ENCODE assay signal across 1 cellular context in the genomic region with DNA sequence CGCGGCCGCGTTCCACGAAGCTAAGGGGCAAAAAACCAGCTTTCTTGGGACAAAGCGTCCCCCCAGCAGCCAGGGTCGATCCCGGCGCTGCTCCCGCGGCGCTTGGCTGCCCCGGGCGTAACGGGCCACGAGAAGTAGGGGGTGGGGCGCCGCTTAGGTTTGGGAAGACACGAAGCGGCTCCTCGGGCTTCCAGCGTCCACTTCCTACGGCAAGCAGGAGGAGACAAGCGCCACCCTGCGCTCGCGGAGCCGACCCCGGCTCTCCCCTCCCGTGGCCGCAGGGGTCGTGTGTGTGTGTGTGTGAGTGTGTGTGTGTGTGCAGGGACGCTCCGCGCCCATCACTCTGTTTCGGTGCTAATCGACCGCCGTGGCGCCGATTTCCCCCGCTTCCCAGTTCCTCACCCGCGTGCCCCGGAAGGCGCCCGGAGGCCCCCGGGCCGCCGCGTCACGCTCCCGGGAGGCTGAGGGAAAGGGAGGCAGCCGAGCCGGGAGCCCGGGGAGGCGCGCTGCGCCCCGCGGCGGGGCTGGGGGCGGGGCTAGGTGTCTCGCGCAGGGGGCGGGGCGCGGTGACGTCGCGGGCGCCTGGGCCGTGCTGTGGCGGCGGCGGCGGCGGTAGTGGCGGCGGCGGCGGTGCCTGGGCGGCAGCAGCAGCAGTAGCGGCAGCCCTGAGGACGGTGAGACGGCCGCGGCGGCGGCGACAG.
TF ChIP-seq lines count a peak whose summit lies in the region.

Gene ERC1 (plus strand): TSS at position 575 of the 701 bp plus-strand sequence. CDS start 36,681 bp downstream, outside the sequence.

TF ChIP-seq in K562, 482 proteins besides CTCF, POLR2A, EP300 and RAD21 (continued from another document and continues in another):
- TF ChIP-seq, protein P1, sequence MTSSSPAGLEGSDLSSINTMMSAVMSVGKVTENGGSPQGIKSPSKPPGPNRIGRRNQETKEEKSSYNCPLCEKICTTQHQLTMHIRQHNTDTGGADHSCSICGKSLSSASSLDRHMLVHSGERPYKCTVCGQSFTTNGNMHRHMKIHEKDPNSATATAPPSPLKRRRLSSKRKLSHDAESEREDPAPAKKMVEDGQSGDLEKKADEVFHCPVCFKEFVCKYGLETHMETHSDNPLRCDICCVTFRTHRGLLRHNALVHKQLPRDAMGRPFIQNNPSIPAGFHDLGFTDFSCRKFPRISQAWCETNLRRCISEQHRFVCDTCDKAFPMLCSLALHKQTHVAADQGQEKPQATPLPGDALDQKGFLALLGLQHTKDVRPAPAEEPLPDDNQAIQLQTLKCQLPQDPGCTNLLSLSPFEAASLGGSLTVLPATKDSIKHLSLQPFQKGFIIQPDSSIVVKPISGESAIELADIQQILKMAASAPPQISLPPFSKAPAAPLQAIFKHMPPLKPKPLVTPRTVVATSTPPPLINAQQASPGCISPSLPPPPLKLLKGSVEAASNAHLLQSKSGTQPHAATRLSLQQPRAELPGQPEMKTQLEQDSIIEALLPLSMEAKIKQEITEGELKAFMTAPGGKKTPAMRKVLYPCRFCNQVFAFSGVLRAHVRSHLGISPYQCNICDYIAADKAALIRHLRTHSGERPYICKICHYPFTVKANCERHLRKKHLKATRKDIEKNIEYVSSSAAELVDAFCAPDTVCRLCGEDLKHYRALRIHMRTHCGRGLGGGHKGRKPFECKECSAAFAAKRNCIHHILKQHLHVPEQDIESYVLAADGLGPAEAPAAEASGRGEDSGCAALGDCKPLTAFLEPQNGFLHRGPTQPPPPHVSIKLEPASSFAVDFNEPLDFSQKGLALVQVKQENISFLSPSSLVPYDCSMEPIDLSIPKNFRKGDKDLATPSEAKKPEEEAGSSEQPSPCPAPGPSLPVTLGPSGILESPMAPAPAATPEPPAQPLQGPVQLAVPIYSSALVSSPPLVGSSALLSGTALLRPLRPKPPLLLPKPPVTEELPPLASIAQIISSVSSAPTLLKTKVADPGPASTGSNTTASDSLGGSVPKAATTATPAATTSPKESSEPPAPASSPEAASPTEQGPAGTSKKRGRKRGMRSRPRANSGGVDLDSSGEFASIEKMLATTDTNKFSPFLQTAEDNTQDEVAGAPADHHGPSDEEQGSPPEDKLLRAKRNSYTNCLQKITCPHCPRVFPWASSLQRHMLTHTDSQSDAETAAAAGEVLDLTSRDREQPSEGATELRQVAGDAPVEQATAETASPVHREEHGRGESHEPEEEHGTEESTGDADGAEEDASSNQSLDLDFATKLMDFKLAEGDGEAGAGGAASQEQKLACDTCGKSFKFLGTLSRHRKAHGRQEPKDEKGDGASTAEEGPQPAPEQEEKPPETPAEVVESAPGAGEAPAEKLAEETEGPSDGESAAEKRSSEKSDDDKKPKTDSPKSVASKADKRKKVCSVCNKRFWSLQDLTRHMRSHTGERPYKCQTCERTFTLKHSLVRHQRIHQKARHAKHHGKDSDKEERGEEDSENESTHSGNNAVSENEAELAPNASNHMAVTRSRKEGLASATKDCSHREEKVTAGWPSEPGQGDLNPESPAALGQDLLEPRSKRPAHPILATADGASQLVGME (CRISPR knock-in tag; IDR thresholded peaks at IDR 0.05) = no peak; the same call in 1 of the 2 replicates
- TF ChIP-seq ZNF354B (CRISPR knock-in tag; IDR thresholded peaks at IDR 0.05) (no peak), MED1 (CRISPR knock-in tag; IDR thresholded peaks at IDR 0.05; ENCODE audit: borderline replicate concordance) (no peak), ZNF696 (CRISPR knock-in tag; conservative IDR thresholded peaks at IDR 0.05) (no peak), EWSR1 (IDR thresholded peaks at IDR 0.05; ENCODE audit: borderline replicate concordance, low read depth, partially characterized antibody) (no peak), MBD2 (IDR thresholded peaks at IDR 0.05; ENCODE audit: borderline replicate concordance, low read depth) (no peak), JUNB (CRISPR knock-in tag; conservative IDR thresholded peaks at IDR 0.05) (no peak), ADNP (tag; IDR thresholded peaks at IDR 0.05) (no peak), POU5F1 (IDR thresholded peaks at IDR 0.05; ENCODE audit: borderline replicate concordance, low read depth, low read length, partially characterized antibody) (no peak), SMARCE1 (IDR thresholded peaks at IDR 0.05) (peak; percentile 42; the same call in 1 of the 2 replicates), HDAC8 (tag; IDR thresholded peaks at IDR 0.05) (peak; percentile 35), SP2 (IDR thresholded peaks at IDR 0.05; ENCODE audit: extremely low read depth, low read depth, low read length, poor library complexity, severe bottlenecking) (no peak), CEBPG (CRISPR knock-in tag; IDR thresholded peaks at IDR 0.05) (no peak), CEBPG (tag; conservative IDR thresholded peaks at IDR 0.05 in 1 of 2, IDR thresholded peaks at IDR 0.05 in 1 of 2) (no peak), SIN3B (IDR thresholded peaks at IDR 0.05; ENCODE audit: low read depth) (no peak), WHSC1 (IDR thresholded peaks at IDR 0.05; ENCODE audit: low read length) (no peak), TAF15 (IDR thresholded peaks at IDR 0.05; ENCODE audit: low read depth, low read length) (no peak), JUND (IDR thresholded peaks at IDR 0.05; ENCODE audit: borderline replicate concordance, low read depth, low read length) (no peak), JUND (tag; IDR thresholded peaks at IDR 0.05; ENCODE audit: borderline replicate concordance, low read depth, low read length) (no peak), ZNF121 (CRISPR knock-in tag; conservative IDR thresholded peaks at IDR 0.05) (no peak)
- TF ChIP-seq, protein P2, sequence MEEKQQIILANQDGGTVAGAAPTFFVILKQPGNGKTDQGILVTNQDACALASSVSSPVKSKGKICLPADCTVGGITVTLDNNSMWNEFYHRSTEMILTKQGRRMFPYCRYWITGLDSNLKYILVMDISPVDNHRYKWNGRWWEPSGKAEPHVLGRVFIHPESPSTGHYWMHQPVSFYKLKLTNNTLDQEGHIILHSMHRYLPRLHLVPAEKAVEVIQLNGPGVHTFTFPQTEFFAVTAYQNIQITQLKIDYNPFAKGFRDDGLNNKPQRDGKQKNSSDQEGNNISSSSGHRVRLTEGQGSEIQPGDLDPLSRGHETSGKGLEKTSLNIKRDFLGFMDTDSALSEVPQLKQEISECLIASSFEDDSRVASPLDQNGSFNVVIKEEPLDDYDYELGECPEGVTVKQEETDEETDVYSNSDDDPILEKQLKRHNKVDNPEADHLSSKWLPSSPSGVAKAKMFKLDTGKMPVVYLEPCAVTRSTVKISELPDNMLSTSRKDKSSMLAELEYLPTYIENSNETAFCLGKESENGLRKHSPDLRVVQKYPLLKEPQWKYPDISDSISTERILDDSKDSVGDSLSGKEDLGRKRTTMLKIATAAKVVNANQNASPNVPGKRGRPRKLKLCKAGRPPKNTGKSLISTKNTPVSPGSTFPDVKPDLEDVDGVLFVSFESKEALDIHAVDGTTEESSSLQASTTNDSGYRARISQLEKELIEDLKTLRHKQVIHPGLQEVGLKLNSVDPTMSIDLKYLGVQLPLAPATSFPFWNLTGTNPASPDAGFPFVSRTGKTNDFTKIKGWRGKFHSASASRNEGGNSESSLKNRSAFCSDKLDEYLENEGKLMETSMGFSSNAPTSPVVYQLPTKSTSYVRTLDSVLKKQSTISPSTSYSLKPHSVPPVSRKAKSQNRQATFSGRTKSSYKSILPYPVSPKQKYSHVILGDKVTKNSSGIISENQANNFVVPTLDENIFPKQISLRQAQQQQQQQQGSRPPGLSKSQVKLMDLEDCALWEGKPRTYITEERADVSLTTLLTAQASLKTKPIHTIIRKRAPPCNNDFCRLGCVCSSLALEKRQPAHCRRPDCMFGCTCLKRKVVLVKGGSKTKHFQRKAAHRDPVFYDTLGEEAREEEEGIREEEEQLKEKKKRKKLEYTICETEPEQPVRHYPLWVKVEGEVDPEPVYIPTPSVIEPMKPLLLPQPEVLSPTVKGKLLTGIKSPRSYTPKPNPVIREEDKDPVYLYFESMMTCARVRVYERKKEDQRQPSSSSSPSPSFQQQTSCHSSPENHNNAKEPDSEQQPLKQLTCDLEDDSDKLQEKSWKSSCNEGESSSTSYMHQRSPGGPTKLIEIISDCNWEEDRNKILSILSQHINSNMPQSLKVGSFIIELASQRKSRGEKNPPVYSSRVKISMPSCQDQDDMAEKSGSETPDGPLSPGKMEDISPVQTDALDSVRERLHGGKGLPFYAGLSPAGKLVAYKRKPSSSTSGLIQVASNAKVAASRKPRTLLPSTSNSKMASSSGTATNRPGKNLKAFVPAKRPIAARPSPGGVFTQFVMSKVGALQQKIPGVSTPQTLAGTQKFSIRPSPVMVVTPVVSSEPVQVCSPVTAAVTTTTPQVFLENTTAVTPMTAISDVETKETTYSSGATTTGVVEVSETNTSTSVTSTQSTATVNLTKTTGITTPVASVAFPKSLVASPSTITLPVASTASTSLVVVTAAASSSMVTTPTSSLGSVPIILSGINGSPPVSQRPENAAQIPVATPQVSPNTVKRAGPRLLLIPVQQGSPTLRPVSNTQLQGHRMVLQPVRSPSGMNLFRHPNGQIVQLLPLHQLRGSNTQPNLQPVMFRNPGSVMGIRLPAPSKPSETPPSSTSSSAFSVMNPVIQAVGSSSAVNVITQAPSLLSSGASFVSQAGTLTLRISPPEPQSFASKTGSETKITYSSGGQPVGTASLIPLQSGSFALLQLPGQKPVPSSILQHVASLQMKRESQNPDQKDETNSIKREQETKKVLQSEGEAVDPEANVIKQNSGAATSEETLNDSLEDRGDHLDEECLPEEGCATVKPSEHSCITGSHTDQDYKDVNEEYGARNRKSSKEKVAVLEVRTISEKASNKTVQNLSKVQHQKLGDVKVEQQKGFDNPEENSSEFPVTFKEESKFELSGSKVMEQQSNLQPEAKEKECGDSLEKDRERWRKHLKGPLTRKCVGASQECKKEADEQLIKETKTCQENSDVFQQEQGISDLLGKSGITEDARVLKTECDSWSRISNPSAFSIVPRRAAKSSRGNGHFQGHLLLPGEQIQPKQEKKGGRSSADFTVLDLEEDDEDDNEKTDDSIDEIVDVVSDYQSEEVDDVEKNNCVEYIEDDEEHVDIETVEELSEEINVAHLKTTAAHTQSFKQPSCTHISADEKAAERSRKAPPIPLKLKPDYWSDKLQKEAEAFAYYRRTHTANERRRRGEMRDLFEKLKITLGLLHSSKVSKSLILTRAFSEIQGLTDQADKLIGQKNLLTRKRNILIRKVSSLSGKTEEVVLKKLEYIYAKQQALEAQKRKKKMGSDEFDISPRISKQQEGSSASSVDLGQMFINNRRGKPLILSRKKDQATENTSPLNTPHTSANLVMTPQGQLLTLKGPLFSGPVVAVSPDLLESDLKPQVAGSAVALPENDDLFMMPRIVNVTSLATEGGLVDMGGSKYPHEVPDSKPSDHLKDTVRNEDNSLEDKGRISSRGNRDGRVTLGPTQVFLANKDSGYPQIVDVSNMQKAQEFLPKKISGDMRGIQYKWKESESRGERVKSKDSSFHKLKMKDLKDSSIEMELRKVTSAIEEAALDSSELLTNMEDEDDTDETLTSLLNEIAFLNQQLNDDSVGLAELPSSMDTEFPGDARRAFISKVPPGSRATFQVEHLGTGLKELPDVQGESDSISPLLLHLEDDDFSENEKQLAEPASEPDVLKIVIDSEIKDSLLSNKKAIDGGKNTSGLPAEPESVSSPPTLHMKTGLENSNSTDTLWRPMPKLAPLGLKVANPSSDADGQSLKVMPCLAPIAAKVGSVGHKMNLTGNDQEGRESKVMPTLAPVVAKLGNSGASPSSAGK (IDR thresholded peaks at IDR 0.05) = peak; percentile 92
- TF ChIP-seq, protein P3, sequence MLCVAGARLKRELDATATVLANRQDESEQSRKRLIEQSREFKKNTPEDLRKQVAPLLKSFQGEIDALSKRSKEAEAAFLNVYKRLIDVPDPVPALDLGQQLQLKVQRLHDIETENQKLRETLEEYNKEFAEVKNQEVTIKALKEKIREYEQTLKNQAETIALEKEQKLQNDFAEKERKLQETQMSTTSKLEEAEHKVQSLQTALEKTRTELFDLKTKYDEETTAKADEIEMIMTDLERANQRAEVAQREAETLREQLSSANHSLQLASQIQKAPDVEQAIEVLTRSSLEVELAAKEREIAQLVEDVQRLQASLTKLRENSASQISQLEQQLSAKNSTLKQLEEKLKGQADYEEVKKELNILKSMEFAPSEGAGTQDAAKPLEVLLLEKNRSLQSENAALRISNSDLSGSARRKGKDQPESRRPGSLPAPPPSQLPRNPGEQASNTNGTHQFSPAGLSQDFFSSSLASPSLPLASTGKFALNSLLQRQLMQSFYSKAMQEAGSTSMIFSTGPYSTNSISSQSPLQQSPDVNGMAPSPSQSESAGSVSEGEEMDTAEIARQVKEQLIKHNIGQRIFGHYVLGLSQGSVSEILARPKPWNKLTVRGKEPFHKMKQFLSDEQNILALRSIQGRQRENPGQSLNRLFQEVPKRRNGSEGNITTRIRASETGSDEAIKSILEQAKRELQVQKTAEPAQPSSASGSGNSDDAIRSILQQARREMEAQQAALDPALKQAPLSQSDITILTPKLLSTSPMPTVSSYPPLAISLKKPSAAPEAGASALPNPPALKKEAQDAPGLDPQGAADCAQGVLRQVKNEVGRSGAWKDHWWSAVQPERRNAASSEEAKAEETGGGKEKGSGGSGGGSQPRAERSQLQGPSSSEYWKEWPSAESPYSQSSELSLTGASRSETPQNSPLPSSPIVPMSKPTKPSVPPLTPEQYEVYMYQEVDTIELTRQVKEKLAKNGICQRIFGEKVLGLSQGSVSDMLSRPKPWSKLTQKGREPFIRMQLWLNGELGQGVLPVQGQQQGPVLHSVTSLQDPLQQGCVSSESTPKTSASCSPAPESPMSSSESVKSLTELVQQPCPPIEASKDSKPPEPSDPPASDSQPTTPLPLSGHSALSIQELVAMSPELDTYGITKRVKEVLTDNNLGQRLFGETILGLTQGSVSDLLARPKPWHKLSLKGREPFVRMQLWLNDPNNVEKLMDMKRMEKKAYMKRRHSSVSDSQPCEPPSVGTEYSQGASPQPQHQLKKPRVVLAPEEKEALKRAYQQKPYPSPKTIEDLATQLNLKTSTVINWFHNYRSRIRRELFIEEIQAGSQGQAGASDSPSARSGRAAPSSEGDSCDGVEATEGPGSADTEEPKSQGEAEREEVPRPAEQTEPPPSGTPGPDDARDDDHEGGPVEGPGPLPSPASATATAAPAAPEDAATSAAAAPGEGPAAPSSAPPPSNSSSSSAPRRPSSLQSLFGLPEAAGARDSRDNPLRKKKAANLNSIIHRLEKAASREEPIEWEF (CRISPR knock-in tag; IDR thresholded peaks at IDR 0.05) = no peak
- TF ChIP-seq, protein P4, sequence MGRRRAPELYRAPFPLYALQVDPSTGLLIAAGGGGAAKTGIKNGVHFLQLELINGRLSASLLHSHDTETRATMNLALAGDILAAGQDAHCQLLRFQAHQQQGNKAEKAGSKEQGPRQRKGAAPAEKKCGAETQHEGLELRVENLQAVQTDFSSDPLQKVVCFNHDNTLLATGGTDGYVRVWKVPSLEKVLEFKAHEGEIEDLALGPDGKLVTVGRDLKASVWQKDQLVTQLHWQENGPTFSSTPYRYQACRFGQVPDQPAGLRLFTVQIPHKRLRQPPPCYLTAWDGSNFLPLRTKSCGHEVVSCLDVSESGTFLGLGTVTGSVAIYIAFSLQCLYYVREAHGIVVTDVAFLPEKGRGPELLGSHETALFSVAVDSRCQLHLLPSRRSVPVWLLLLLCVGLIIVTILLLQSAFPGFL (CRISPR knock-in tag; IDR thresholded peaks at IDR 0.05) = no peak
